Comparison of ENCODE assay signal across 1 cellular context in the genomic region with DNA sequence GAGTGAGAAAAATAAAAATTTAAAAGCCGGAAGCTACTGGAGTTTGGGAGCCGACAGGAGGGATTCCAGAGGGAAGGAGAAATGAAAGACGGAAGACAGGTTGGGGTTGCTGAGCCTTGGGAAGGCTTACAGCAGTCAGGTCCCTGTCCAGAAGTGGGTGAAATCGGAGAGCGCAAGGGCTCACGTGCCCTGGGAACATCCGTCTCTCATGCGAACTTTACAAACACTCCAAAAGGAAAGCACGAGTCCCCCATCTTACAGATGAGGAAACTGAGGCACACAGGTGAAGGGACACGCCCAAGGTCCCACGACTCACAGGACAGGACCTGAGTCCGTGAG.
TF ChIP-seq lines count a peak whose summit lies in the region.

No MANE protein-coding gene starts in this region.

TF ChIP-seq in GM12878, 131 proteins besides CTCF, POLR2A, EP300 and RAD21:
- TF ChIP-seq HDAC6 (IDR thresholded peaks at IDR 0.05; ENCODE audit: unreplicated experiment), result no peak
- no peak for TF ChIP-seq RELB (IDR thresholded peaks at IDR 0.05; ENCODE audit: low read depth)
- no peak for TF ChIP-seq ZSCAN29 (IDR thresholded peaks at IDR 0.05)
- TF ChIP-seq HDGF (IDR thresholded peaks at IDR 0.05), result no peak
- no peak for TF ChIP-seq E2F4 (IDR thresholded peaks at IDR 0.05; ENCODE audit: low read depth, low read length)
- TF ChIP-seq CBX5 (IDR thresholded peaks at IDR 0.05; ENCODE audit: low read depth), result no peak
- TF ChIP-seq POLR2AphosphoS5 (IDR thresholded peaks at IDR 0.05; ENCODE audit: low read length), result no peak
- no peak for TF ChIP-seq TCF7 (IDR thresholded peaks at IDR 0.05; ENCODE audit: borderline replicate concordance)
- no peak for TF ChIP-seq SMC3 (IDR thresholded peaks at IDR 0.05; ENCODE audit: borderline replicate concordance, low read length)
- no peak for TF ChIP-seq CBX3 (IDR thresholded peaks at IDR 0.05; ENCODE audit: borderline replicate concordance, low read depth)
- no peak for TF ChIP-seq SP1 (IDR thresholded peaks at IDR 0.05; ENCODE audit: low read depth, low read length)
- no peak for TF ChIP-seq PML (IDR thresholded peaks at IDR 0.05; ENCODE audit: low read length)
- no peak for TF ChIP-seq LARP7 (IDR thresholded peaks at IDR 0.05)
- no peak for TF ChIP-seq RFX5 (IDR thresholded peaks at IDR 0.05; ENCODE audit: low read depth, low read length)
- no peak for TF ChIP-seq GATAD2B (conservative IDR thresholded peaks at IDR 0.05; ENCODE audit: low read depth)
